8 cellular contexts compared by ENCODE assay signal in genomic region chr5:10607666-10608442, GRCh38. TPM values are rescaled to one million over a fixed set of nuclear protein-coding genes. Genes with fewer than 3 reads are reported as not detected.
DNase-seq lines count a peak whose midpoint lies in the region; ATAC-seq and TF ChIP-seq lines count a peak whose summit lies in the region.

No MANE protein-coding gene starts in this region.

- H3K4me3 Mint-ChIP-seq in Calu3 (ENCODE audit: low read depth, unreplicated experiment): no peak overlapping the region

- no TSS peak for BruUV-seq in Calu3 (replicated peaks; lab: Mats Ljungman, UMichigan)

- H3K27me3 Mint-ChIP-seq in Calu3 (ENCODE audit: unreplicated experiment): no peaks in the 10 kb centered on the region

- H3K36me3 Mint-ChIP-seq in Calu3 (ENCODE audit: insufficient read depth, unreplicated experiment): no peaks in the 10 kb centered on the region

- CTCF ChIA-PET in Calu3 (lab: Charles Lee): interaction anchor here (0.6 to 1.7 kb wide), 3 partner anchors 20 to 125 kb away, joined by 3 to 6 read pairs (median 5); no protein-coding TSS in a partner anchor

- H3K9ac ChIP-seq in KMS-11: peak overlapping the region; percentile 4; the same call in 1 of the 2 replicates

- H3K79me2 ChIP-seq in KMS-11 (ENCODE audit: insufficient read depth, low read depth): 0 out of 2 replicates have a peak, but pooled peaks cover 5% of the 10 kb centered on the region

- H4K20me1 ChIP-seq in KMS-11 (ENCODE audit: insufficient read depth): no peaks in the 10 kb centered on the region

- intact Hi-C loops in Calu3 (cut with micrococcal nuclease; ENCODE audit: unreplicated experiment): no loop called here

- H3K4me3 ChIP-seq in KMS-11 (IDR thresholded peaks at IDR 0.05; ENCODE audit: insufficient read depth, low read depth, low read length) (no peak overlapping the region), brain microvascular endothelial cell (ENCODE audit: low read depth, low read length) (no peak overlapping the region)

- H3K4me1 Mint-ChIP-seq in Calu3 (ENCODE audit: low read depth, unreplicated experiment): peaks cover 9% of the 10 kb centered on the region

- H3K27me3 ChIP-seq in KMS-11 (ENCODE audit: insufficient read depth, low read depth) (no peaks in the 10 kb centered on the region), brain microvascular endothelial cell (replicated peaks) (no peaks in the 10 kb centered on the region)

- H3K4me2 ChIP-seq in KMS-11: peak overlapping the region; percentile 72

- in situ Hi-C loops in GM13976 (cut with MboI; ENCODE audit: low sequenced_read_pairs, unreplicated experiment) (no loop called here), brain microvascular endothelial cell (cut with HindIII; ENCODE audit: low pct_ligation_motif_present, low sequenced_read_pairs) (no loop called here)

- H3K36me3 ChIP-seq in KMS-11 (ENCODE audit: insufficient read depth): no peaks in the 10 kb centered on the region
- H3K36me3 ChIP-seq in brain microvascular endothelial cell (replicated peaks): no peaks in the 10 kb centered on the region

- peak overlapping the region; percentile 5; the same call in 1 of the 2 replicates for H2AFZ ChIP-seq in KMS-11 (ENCODE audit: low read depth)

- DNase-seq in GM13976 (ENCODE audit: low spot score) (peak; percentile 52), brain microvascular endothelial cell (peak; percentile 60), mucosa of gallbladder (ENCODE audit: low spot score) (peak; percentile 63), DMS53 (lab: John Stamatoyannopoulos, UW) (no peak), Calu3 (no peak), occipital lobe (lab: John Stamatoyannopoulos, UW) (no peak)

- TF ChIP-seq CTCF in GM13976 (IDR thresholded peaks at IDR 0.05; ENCODE audit: borderline replicate concordance, control extremely low read depth, extremely low read depth, insufficient read depth, missing control alignments) (peak; percentile 45), KMS-11 (conservative IDR thresholded peaks at IDR 0.05; ENCODE audit: low read depth, low read length) (peak; percentile 54), brain microvascular endothelial cell (IDR thresholded peaks at IDR 0.05; ENCODE audit: low read depth, low read length, missing control alignments) (peak; percentile 44), Calu3 (IDR thresholded peaks at IDR 0.05; ENCODE audit: unreplicated experiment) (no peak)

- H3K9me3 Mint-ChIP-seq in Calu3 (ENCODE audit: low read depth, unreplicated experiment): no peaks in the 10 kb centered on the region

- H3K27ac ChIP-seq in KMS-11: peak overlapping the region; percentile 55
- H3K27ac ChIP-seq in brain microvascular endothelial cell: peak overlapping the region; percentile 49

- H3K27ac Mint-ChIP-seq in Calu3 (ENCODE audit: unreplicated experiment): no peak overlapping the region

- ATAC-seq in GM21723 (IDR thresholded peaks at IDR 0.05; ENCODE audit: unreplicated experiment): peak; percentile 70

- peaks cover 39% of the 10 kb centered on the region for H3K4me1 ChIP-seq in KMS-11 (ENCODE audit: low read depth, poor library complexity, severe bottlenecking)

RNA-seq across cellular contexts. Expression of gene ANKRD33B, which starts 44.0 kb away (rescaled TPM):
- 1.4 TPM for total RNA-seq in mucosa of gallbladder
- 2.9 and 3.6 TPM in 2 replicates for total RNA-seq in Calu3 (2022)
- 4.2 TPM for total RNA-seq in occipital lobe

Comparison
In these comparisons a context has a peak if more than half of its experiments do, and no peak if none do; other contexts are left out.
1. DNase-seq: peak in GM13976 (single experiment), brain microvascular endothelial cell (single experiment) and mucosa of gallbladder (single experiment); none in DMS53 (single experiment), Calu3 (single experiment) and occipital lobe (single experiment).